ENCODE assay signal across 8 cellular contexts in genomic region chr5:38845555-38846378, GRCh38. TPM values are rescaled to one million over a fixed set of nuclear protein-coding genes. Genes with fewer than 3 reads are reported as not detected.
DNase-seq lines count a peak whose midpoint lies in the region; ATAC-seq lines count a peak whose summit lies in the region.

TSS of gene OSMR (plus strand) at chr5:38846012. CDS start at chr5:38869045, 23,033 bp downstream.

- no peak for ATAC-seq in HG02623 (IDR thresholded peaks at IDR 0.05; ENCODE audit: unreplicated experiment)

- DNase-seq in GM03348 (ENCODE audit: low spot score) (peak; percentile 98), NCI-H2171 treated with DMSO at 0.1 percent for 48 hours (lab: John Stamatoyannopoulos, UW) (peak; percentile 29), cerebellum (ENCODE audit: low spot score) (peak; percentile 10), islet precursor cell (peak; percentile 92), skeletal muscle cell (ENCODE audit: low read depth) (peak; percentile 98), NCI-H510A (lab: John Stamatoyannopoulos, UW) (no peak), middle frontal gyrus (ENCODE audit: extremely low spot score, low spot score) (no peak)

- H3K4me3 ChIP-seq in skeletal muscle cell (ENCODE audit: low read depth, low read length) = peak within 1 kb of the TSS; percentile 88

RNA-seq across cellular contexts. Expression of gene OSMR, which starts in this region (rescaled TPM):
- 6.8 TPM for total RNA-seq in cerebellum

Comparison
In these comparisons a context has a peak if more than half of its experiments do, and no peak if none do; other contexts are left out.
1. DNase-seq: peak in GM03348 (single experiment), NCI-H2171 treated with DMSO at 0.1 percent for 48 hours (single experiment), cerebellum (single experiment), islet precursor cell (single experiment) and skeletal muscle cell (single experiment); none in NCI-H510A (single experiment) and middle frontal gyrus (single experiment).